In genomic region chr1:34865981-34866761, GRCh38 we compare ENCODE assay signal across 8 cellular contexts. TPM values are rescaled to one million over a fixed set of nuclear protein-coding genes. Genes with fewer than 3 reads are reported as not detected.
DNase-seq lines count a peak whose midpoint lies in the region; ATAC-seq, FAIRE-seq and TF ChIP-seq lines count a peak whose summit lies in the region.

No MANE protein-coding gene starts in this region.

- intact Hi-C loops in HepG2 (cut with micrococcal nuclease; ENCODE audit: unreplicated experiment) = loop anchor here (1.0 to 2.0 kb wide), 2 partner anchors 13 to 80 kb away; no protein-coding TSS in a partner anchor

- FAIRE-seq in HepG2 (lab: Jason Lieb, UNC) = no peak

- peak overlapping the region; percentile 34 to 64 (median 54); a peak in 5 of 6 replicates for H3K4me3 ChIP-seq in HepG2 (replicated peaks in 1 of 3; ENCODE audit: insufficient read depth in 1 of 3, low read depth in 2 of 3, low read length in 3 of 3)

- H2AFZ ChIP-seq in HepG2 (ENCODE audit: low read length) = no peak overlapping the region

- H3K9me3 ChIP-seq in HepG2 (ENCODE audit: low read length) = no peaks in the 10 kb centered on the region

- peak overlapping the region; percentile 81 for H3K4me2 ChIP-seq in HepG2 (ENCODE audit: low read depth, low read length)

- peaks cover 6% of the 10 kb centered on the region; the same call in 1 of the 2 replicates for H3K4me1 ChIP-seq in HepG2 (ENCODE audit: insufficient read depth, low read length)

- H4K20me1 ChIP-seq in HepG2 (ENCODE audit: insufficient read depth, low read length) = no peaks in the 10 kb centered on the region

- 63% methylated on average over 20 of the region's 81 CpGs for WGBS in HepG2 (ENCODE audit: low lambda C conversion rate)

- BruUV-seq in HepG2 (replicated peaks; lab: Mats Ljungman, UMichigan) = no TSS peak

- H3K27me3 ChIP-seq in HepG2 (ENCODE audit: control insufficient read depth in 1 of 2, insufficient read depth in 2 of 2, low read length in 2 of 2) = peaks cover 1 to 17% of the 10 kb centered on the region in 2 experiments

- TF ChIP-seq RAD21 in HepG2 (CRISPR knock-in tag; IDR thresholded peaks at IDR 0.05) = peak; percentile 50

- H3K79me2 ChIP-seq in HepG2 (ENCODE audit: insufficient read depth, low read length) = no peaks in the 10 kb centered on the region

- H3K36me3 ChIP-seq in HepG2 (replicated peaks in 1 of 2; ENCODE audit: control insufficient read depth in 1 of 2, insufficient read depth in 2 of 2, low read length in 2 of 2) = no peaks in the 10 kb centered on the region

- no peak for TF ChIP-seq POLR2A in HepG2 (IDR thresholded peaks at IDR 0.05; ENCODE audit: insufficient read depth in 1 of 2, low read depth in 2 of 2, low read length in 2 of 2)

- in situ Hi-C loops in HepG2 (cut with HindIII; ENCODE audit: extremely low pct_ligation_motif_present, low pct_unique_long_range_greater_than_20kb) = no loop called here

- POLR2A ChIA-PET in HepG2 (lab: Yijun Ruan, JAX) = interaction anchor here (0.9 to 1.4 kb wide), 3 partner anchors 19 to 119 kb away, joined by 3 to 5 read pairs (median 3); partner anchors contain the start of gene TMEM35B

- H3K9ac ChIP-seq in HepG2 (ENCODE audit: insufficient read depth, low read depth, low read length) = peak overlapping the region; percentile 58

- ATAC-seq in HG02588 (IDR thresholded peaks at IDR 0.05; ENCODE audit: unreplicated experiment) (peak; percentile 67), HepG2 (peak; percentile 73), GM21526 (IDR thresholded peaks at IDR 0.05; ENCODE audit: low FRiP score, unreplicated experiment) (no peak)

- CTCF ChIA-PET in HepG2 (lab: Yijun Ruan, JAX; ENCODE audit: low intra/inter-chr PET ratio, low total read pairs) = interaction anchor here (1.6 to 1.7 kb wide), 2 partner anchors 13 to 80 kb away, joined by 14 to 15 read pairs; no protein-coding TSS in a partner anchor

- H3K27ac ChIP-seq in HepG2 (ENCODE audit: extremely low read length, insufficient read depth, low read length) = no peak overlapping the region

- TF ChIP-seq CTCF in HepG2 (CRISPR knock-in tag; IDR thresholded peaks at IDR 0.05) = peak; percentile 91

- DNase-seq in GM04504 (ENCODE audit: low read depth) (peak; percentile 40), NCI-H2107 treated with DMSO at 0.1 percent for 48 hours (lab: John Stamatoyannopoulos, UW; ENCODE audit: unreplicated experiment) (peak; percentile 23), dedifferentiated amniotic fluid mesenchymal stem cell (ENCODE audit: extremely low spot score) (peak; percentile 44), HepG2 (ENCODE audit: low spot score) (peak; percentile 41)
- DNase-seq in activated CD4-positive, alpha-beta T cell treated with anti-CD3 and anti-CD28 coated beads, Interleukin-2, amount 50 U/mL, for 1 hour = peak; percentile 95
- DNase-seq in stimulated activated CD4-positive, alpha-beta T cell treated with anti-CD3 and anti-CD28 coated beads, Interleukin-2, amount 100 ng/mL, for 48 hours = peak; percentile 95

- TF ChIP-seq EP300 in HepG2 (IDR thresholded peaks at IDR 0.05; ENCODE audit: low read depth in 2 of 2, low read length in 2 of 2) = no peak
- TF ChIP-seq EP300 in HepG2 (CRISPR knock-in tag; IDR thresholded peaks at IDR 0.05; ENCODE audit: borderline replicate concordance) = no peak

TF ChIP-seq in HepG2, 621 proteins besides CTCF, POLR2A, EP300 and RAD21 (continues in another document):
- no peak for TF ChIP-seq ATF7 (IDR thresholded peaks at IDR 0.05)
- no peak for TF ChIP-seq ATF7 (CRISPR knock-in tag; IDR thresholded peaks at IDR 0.05)
- no peak for TF ChIP-seq ZBTB14 (CRISPR knock-in tag; IDR thresholded peaks at IDR 0.05)
- TF ChIP-seq ZNF24 (IDR thresholded peaks at IDR 0.05) = no peak
- no peak for TF ChIP-seq ZBTB10 (CRISPR knock-in tag; IDR thresholded peaks at IDR 0.05; ENCODE audit: borderline replicate concordance)
- TF ChIP-seq ZNF609 (CRISPR knock-in tag; IDR thresholded peaks at IDR 0.05; ENCODE audit: borderline replicate concordance) = 0 out of 2 replicates have a peak, but pooled peaks have one; percentile 24

RNA-seq across cellular contexts. Expression of gene SMIM12, which starts 6.6 kb away (rescaled TPM):
- 41.3 and 42.9 TPM in 2 replicates for total RNA-seq in HepG2 (2016; rRNA removed; fragmentation: Illumina TruSeq; extraction: Trizol)
- 15.1 and 27.5 TPM in 2 replicates for total RNA-seq in HepG2 (2016; cell fraction: cytosol; rRNA removed; fragmentation: Illumina TruSeq; extraction: Trizol; ENCODE audit: low read depth)
- 40.6 and 42.9 TPM in 2 replicates for total RNA-seq in HepG2 (2016; cell fraction: insoluble cytoplasmic fraction; rRNA removed; fragmentation: Illumina TruSeq; extraction: Trizol)
- total RNA-seq in HepG2 (2016; cell fraction: membrane; rRNA removed; fragmentation: Illumina TruSeq; extraction: Trizol) = 42.0 and 47.5 TPM in 2 replicates
- 23.9 and 25.7 TPM in 2 replicates for total RNA-seq in HepG2 (2016; cell fraction: nucleus; rRNA removed; fragmentation: Illumina TruSeq; extraction: Trizol)
- polyA plus RNA-seq in HepG2 (2011; rRNA removed) = 20.1 and 22.2 TPM in 2 replicates
- 29.6 and 31.2 TPM in 2 replicates for polyA plus RNA-seq in HepG2 (2011; cell fraction: cytosol; rRNA removed)
- 12.6 and 15.2 TPM in 2 replicates for polyA plus RNA-seq in HepG2 (2011; cell fraction: nucleus; rRNA removed)
- polyA plus RNA-seq in HepG2 (2012) = 17.0 and 17.5 TPM in 2 replicates
- 24.1 and 40.1 TPM in 2 replicates for polyA plus RNA-seq in HepG2 (2016; cell fraction: cytosol; fragmentation: Illumina TruSeq; extraction: Trizol; ENCODE audit: low read depth)
- polyA plus RNA-seq in HepG2 (2016; cell fraction: insoluble cytoplasmic fraction; fragmentation: Illumina TruSeq; extraction: Trizol; ENCODE audit: low read depth) = 40.1 and 44.7 TPM in 2 replicates
- 35.5 and 47.5 TPM in 2 replicates for polyA plus RNA-seq in HepG2 (2016; cell fraction: membrane; fragmentation: Illumina TruSeq; extraction: Trizol; ENCODE audit: low read depth)
- 41.8 TPM in 2 replicates for polyA plus RNA-seq in HepG2 (2016; cell fraction: nucleus; fragmentation: Illumina TruSeq; extraction: Trizol; ENCODE audit: insufficient read depth, low read depth)
- polyA minus RNA-seq in HepG2 (2011; rRNA and poly(A)+ RNA removed; ENCODE audit: low replicate concordance) = 24.8 and 45.0 TPM in 2 replicates
- polyA minus RNA-seq in HepG2 (2011; cell fraction: cytosol; rRNA and poly(A)+ RNA removed) = 8.2 and 10.0 TPM in 2 replicates
- 12.9 and 17.4 TPM in 2 replicates for polyA minus RNA-seq in HepG2 (2011; cell fraction: nucleus; rRNA and poly(A)+ RNA removed)

Comparison
In these comparisons a context has a peak if more than half of its experiments do, and no peak if none do; other contexts are left out.
1. DNase-seq: peak in every context shown above with its lines; median percentile 95 in activated CD4-positive, alpha-beta T cell treated with anti-CD3 and anti-CD28 coated beads, Interleukin-2, amount 50 U/mL, for 1 hour; 95 in stimulated activated CD4-positive, alpha-beta T cell treated with anti-CD3 and anti-CD28 coated beads, Interleukin-2, amount 100 ng/mL, for 48 hours; 44 in dedifferentiated amniotic fluid mesenchymal stem cell; 41 in HepG2; 40 in GM04504; 23 in NCI-H2107 treated with DMSO at 0.1 percent for 48 hours.